1 cellular context compared by ENCODE assay signal in genomic region chr12:6340745-6341438, GRCh38.
TF ChIP-seq lines count a peak whose summit lies in the region.

No MANE protein-coding gene starts in this region.

TF ChIP-seq in H1, 55 proteins besides CTCF, POLR2A, EP300 and RAD21:
- no peak for TF ChIP-seq RNF2 (IDR thresholded peaks at IDR 0.05; ENCODE audit: borderline replicate concordance, low read depth, low read length, missing control alignments, poor library complexity, severe bottlenecking)
- no peak for TF ChIP-seq SIRT6 (IDR thresholded peaks at IDR 0.05; ENCODE audit: low read length)
- no peak for TF ChIP-seq TEAD4 (IDR thresholded peaks at IDR 0.05; ENCODE audit: low read depth, low read length)
- no peak for TF ChIP-seq EGR1 (IDR thresholded peaks at IDR 0.05; ENCODE audit: borderline replicate concordance, low read depth, low read length)
